In the genomic region with DNA sequence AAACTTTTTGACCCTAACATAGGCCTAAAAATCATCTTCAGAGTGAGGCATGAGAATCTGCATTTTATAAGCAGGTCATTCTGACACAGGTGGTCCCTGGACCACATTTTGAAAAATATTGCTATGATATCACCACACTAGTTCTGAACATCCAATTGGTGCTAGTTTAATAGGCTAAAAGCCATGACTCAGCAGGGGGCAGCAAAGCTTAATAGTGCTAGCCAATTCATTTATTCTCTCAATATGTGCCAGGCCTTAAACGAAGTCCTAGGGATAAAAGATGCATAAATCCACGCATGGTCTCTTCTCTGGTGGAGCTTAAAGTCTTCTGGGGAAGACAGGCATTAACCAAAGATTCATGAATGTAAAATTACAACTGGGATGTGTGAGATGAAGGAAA, we compare ENCODE assay signal across 9 cellular contexts. TPM values are rescaled to one million over a fixed set of nuclear protein-coding genes. Genes with fewer than 3 reads are reported as not detected.
DNase-seq lines count a peak whose midpoint lies in the region; ATAC-seq, FAIRE-seq and TF ChIP-seq lines count a peak whose summit lies in the region.
"Had no signal": no experiment of that assay in that cellular context is flagged by ENCODE, and none has a peak within 500 bp of the region (broad histone marks: within the 10 kb centered on the region; RNA-seq: fewer than 3 reads in every experiment).

No MANE protein-coding gene starts in this region.

- no peak overlapping the region for H3K4me3 ChIP-seq in RWPE2 (ENCODE audit: severe bottlenecking)
- H3K4me3 ChIP-seq in fibroblast of villous mesenchyme (ENCODE audit: low read depth, low read length): no peak overlapping the region

- H3K27ac ChIP-seq in RWPE2 (ENCODE audit: poor library complexity, severe bottlenecking): no peak overlapping the region

- FAIRE-seq in GM12891 (lab: Jason Lieb, UNC): peak; percentile 77

- peaks cover 10% of the 10 kb centered on the region for H3K4me1 ChIP-seq in RWPE2 (ENCODE audit: insufficient read depth, poor library complexity, severe bottlenecking)

- no peaks in the 10 kb centered on the region for H3K36me3 ChIP-seq in RWPE2 (ENCODE audit: low read depth)

- DNase-seq in ACHN (peak; percentile 67), GM12891 (ENCODE audit: insufficient read length, low spot score) (no peak), RWPE2 (ENCODE audit: low spot score) (no peak), fibroblast of villous mesenchyme (ENCODE audit: low read depth) (peak; percentile 70), HPDE6-E6E7 (ENCODE audit: extremely low spot score) (no peak), NCI-H128 (lab: John Stamatoyannopoulos, UW; ENCODE audit: unreplicated experiment) (no peak)
- DNase-seq in stimulated activated naive CD4-positive, alpha-beta T cell treated with Interleukin-2 at 50 U/mL for 16 hours (lab: John Stamatoyannopoulos, UW): no peak
- DNase-seq: effector CD4-positive, alpha-beta T cell had no signal

- no peak for TF ChIP-seq POLR2A in GM12891 (IDR thresholded peaks at IDR 0.05; ENCODE audit: low read depth, low read length)

- in situ Hi-C loops in ACHN (cut with HindIII; ENCODE audit: low pct_ligation_motif_present, low pct_unique_long_range_greater_than_20kb, low sequenced_read_pairs): no loop called here

- ATAC-seq in RWPE2 (ENCODE audit: low read depth) (peak; percentile 77), GM18498 (IDR thresholded peaks at IDR 0.05; ENCODE audit: unreplicated experiment) (no peak)

- no peaks in the 10 kb centered on the region for H3K27me3 ChIP-seq in RWPE2 (ENCODE audit: insufficient read depth, poor library complexity, severe bottlenecking)

- TF ChIP-seq CTCF in RWPE2 (IDR thresholded peaks at IDR 0.05; ENCODE audit: poor library complexity, severe bottlenecking) (peak; percentile 81), fibroblast of villous mesenchyme (IDR thresholded peaks at IDR 0.05; ENCODE audit: insufficient read depth, low read depth, low read length) (peak; percentile 65)

- H3K9me3 ChIP-seq in RWPE2 (ENCODE audit: severe bottlenecking): no peaks in the 10 kb centered on the region

TF ChIP-seq in GM12891, 5 proteins besides CTCF, POLR2A, EP300 and RAD21:
- no peak for TF ChIP-seq SPI1 (IDR thresholded peaks at IDR 0.05; ENCODE audit: low read depth, low read length)
- no peak for TF ChIP-seq POLR2AphosphoS5 (IDR thresholded peaks at IDR 0.05; ENCODE audit: low read depth, low read length)
- TF ChIP-seq TAF1 (IDR thresholded peaks at IDR 0.05; ENCODE audit: low read depth, low read length): no peak
- TF ChIP-seq POU2F2 (IDR thresholded peaks at IDR 0.05; ENCODE audit: low read depth, low read length): no peak
- no peak for TF ChIP-seq PAX5 (IDR thresholded peaks at IDR 0.05; ENCODE audit: insufficient read depth, low read length, severe bottlenecking)

RNA-seq across cellular contexts. Expression of a gene that starts 10.2 kb away (rescaled TPM):
- 30.1 TPM for polyA plus RNA-seq in GM12891 (2012; ENCODE audit: low read depth, missing spikeins)
- 16.0 and 18.4 TPM in 2 replicates for total RNA-seq in fibroblast of villous mesenchyme

RNA-seq across cellular contexts. Expression of a gene that starts 28.9 kb away (rescaled TPM):
- polyA plus RNA-seq in GM12891 (2012; ENCODE audit: low read depth, missing spikeins): 0.94 TPM
- 43.2 and 48.4 TPM in 2 replicates for total RNA-seq in fibroblast of villous mesenchyme

Comparison
In these comparisons a context has a peak if more than half of its experiments do, and no peak if none do; other contexts are left out.
1. DNase-seq: peak in ACHN (single experiment) and fibroblast of villous mesenchyme (single experiment); none in GM12891 (single experiment), RWPE2 (single experiment), stimulated activated naive CD4-positive, alpha-beta T cell treated with Interleukin-2 at 50 U/mL for 16 hours (single experiment), HPDE6-E6E7 (single experiment) and NCI-H128 (single experiment).